Comparison of ENCODE assay signal across 20 cellular contexts in genomic region chr3:20450611-20451010, GRCh38.
DNase-seq lines count a peak whose midpoint lies in the region; ATAC-seq, FAIRE-seq and TF ChIP-seq lines count a peak whose summit lies in the region.
"Had no signal": no experiment of that assay in that cellular context is flagged by ENCODE, and none has a peak within 500 bp of the region (broad histone marks: within the 10 kb centered on the region; RNA-seq: fewer than 3 reads in every experiment).

No MANE protein-coding gene starts in this region.

- H3K27ac ChIP-seq in A549, result no peak overlapping the region
- no peak overlapping the region for H3K27ac ChIP-seq in IMR-90 (ENCODE audit: insufficient read depth, low read length)
- H3K27ac ChIP-seq in H1 (ENCODE audit: low read depth, low read length), result no peak overlapping the region
- H3K27ac ChIP-seq: BLaER1 treated with 17β-estradiol and CSF1 and Interleukin-3, amounts not matched to agents 10 nM and 100 nM; C4-2B had no signal

- CTCF ChIA-PET in A549 (lab: Yijun Ruan, JAX) (no interaction called here), IMR-90 (lab: Yijun Ruan, JAX) (no interaction called here), H1 (lab: Charles Lee; ENCODE audit: partially characterized antibody) (no interaction called here)

- intact Hi-C loops in IMR-90 (cut with micrococcal nuclease), result no loop called here

- no peaks in the 10 kb centered on the region for H3K9me1 ChIP-seq in IMR-90 (ENCODE audit: insufficient read depth, low read length)

- no peak overlapping the region for H2AK9ac ChIP-seq in IMR-90 (replicated peaks; ENCODE audit: low read depth, low read length, poor library complexity)

- H3K14ac ChIP-seq in IMR-90 (replicated peaks; ENCODE audit: low read depth, low read length) (no peak overlapping the region), H1 (ENCODE audit: insufficient read length) (no peak overlapping the region)

- FAIRE-seq in A549 (lab: Jason Lieb, UNC), result no peak
- no peak for FAIRE-seq in H1 (lab: Jason Lieb, UNC)
- FAIRE-seq in islet of Langerhans (lab: Jason Lieb, UNC), result peak; percentile 56
- FAIRE-seq: D721Med, GM12891, GM19239 had no signal

- no peak overlapping the region for H3K4me2 ChIP-seq in A549
- no peak overlapping the region for H3K4me2 ChIP-seq in IMR-90 (ENCODE audit: low read depth, low read length)
- no peak overlapping the region for H3K4me2 ChIP-seq in H1 (ENCODE audit: insufficient read depth in 1 of 2, low read depth in 2 of 2, low read length in 2 of 2)
- H3K4me2 ChIP-seq: BLaER1 treated with 17β-estradiol and CSF1 and Interleukin-3, amounts not matched to agents 10 nM and 100 nM had no signal

- H2AK5ac ChIP-seq in IMR-90 (ENCODE audit: low read depth, low read length) (no peak overlapping the region), H1 (ENCODE audit: low read depth, low read length) (no peak overlapping the region)

- H4K5ac ChIP-seq in IMR-90 (ENCODE audit: low read depth, low read length) (no peak overlapping the region), H1 (ENCODE audit: insufficient read length, low read depth, low read length) (no peak overlapping the region)

- TF ChIP-seq EP300 in A549 (IDR thresholded peaks at IDR 0.05) (no peak), H1 (IDR thresholded peaks at IDR 0.05; ENCODE audit: borderline replicate concordance in 1 of 2, low read depth in 2 of 2, low read length in 2 of 2) (no peak)

- H4K91ac ChIP-seq in IMR-90 (ENCODE audit: insufficient read depth, low read depth, low read length) (no peak overlapping the region), H1 (replicated peaks; ENCODE audit: insufficient read length, low read length) (no peak overlapping the region)

- H2BK15ac ChIP-seq in IMR-90 (ENCODE audit: low read depth, low read length) (no peak overlapping the region), H1 (ENCODE audit: low read length) (no peak overlapping the region)

- H2BK20ac ChIP-seq in IMR-90 (ENCODE audit: low read depth, low read length) (no peak overlapping the region), H1 (ENCODE audit: low read length) (no peak overlapping the region)

- H3K9ac ChIP-seq in IMR-90 (ENCODE audit: low read depth, low read length) (no peak overlapping the region), H1 (replicated peaks in 1 of 4; ENCODE audit: extremely low read depth in 1 of 4, low read depth in 3 of 4, low read length in 3 of 4) (no peak overlapping the region)
- H3K9ac ChIP-seq: BLaER1 treated with 17β-estradiol and CSF1 and Interleukin-3, amounts not matched to agents 10 nM and 100 nM had no signal

- H2BK5ac ChIP-seq in IMR-90 (ENCODE audit: low read depth, low read length, poor library complexity, severe bottlenecking), result no peak overlapping the region
- no peak overlapping the region for H2BK5ac ChIP-seq in H1 (ENCODE audit: low read depth, low read length)

- TF ChIP-seq CTCF in A549 (IDR thresholded peaks at IDR 0.05) (no peak), IMR-90 (conservative IDR thresholded peaks at IDR 0.05; ENCODE audit: low read depth, low read length) (no peak), H1 (IDR thresholded peaks at IDR 0.05; ENCODE audit: control extremely low read depth in 1 of 3, insufficient read depth in 1 of 3, low read depth in 1 of 3, low read length in 3 of 3) (no peak)

- TF ChIP-seq RAD21 in A549 (conservative IDR thresholded peaks at IDR 0.05 in 1 of 2, IDR thresholded peaks at IDR 0.05 in 1 of 2) (no peak), IMR-90 (IDR thresholded peaks at IDR 0.05; ENCODE audit: low read length) (no peak), H1 (IDR thresholded peaks at IDR 0.05 in 1 of 2, conservative IDR thresholded peaks at IDR 0.05 in 1 of 2; ENCODE audit: low read depth in 2 of 2, low read length in 2 of 2) (no peak)

- H3K18ac ChIP-seq in IMR-90 (ENCODE audit: low read depth, low read length) (no peak overlapping the region), H1 (ENCODE audit: extremely low read depth, low read length) (no peak overlapping the region)

- DNase-seq in A549 (ENCODE audit: low read depth in 1 of 2, low spot score in 1 of 2) (no peak), IMR-90 (no peak), H1 (ENCODE audit: low read depth in 1 of 2, low spot score in 2 of 2) (no peak), NCI-H446 treated with DMSO at 0.1 percent for 48 hours (lab: John Stamatoyannopoulos, UW) (no peak), NCI-H146 treated with DMSO at 0.1 percent for 48 hours (lab: John Stamatoyannopoulos, UW; ENCODE audit: unreplicated experiment) (no peak)
- no peak for DNase-seq in stimulated activated naive CD4-positive, alpha-beta T cell treated with Interleukin-2 at 50 U/mL for 16 hours (lab: John Stamatoyannopoulos, UW)
- DNase-seq: 8988T; AML-193; Caco-2; Calu3; CD4-positive, alpha-beta T cell; CD8-positive, alpha-beta T cell; DMS79 treated with DMSO at 0.1 percent for 48 hours; GF-D8 had no signal

- H3K27me3 ChIP-seq in IMR-90 (ENCODE audit: control insufficient read depth, insufficient read depth, low read length), result no peaks in the 10 kb centered on the region
- no peaks in the 10 kb centered on the region for H3K27me3 ChIP-seq in H1 (replicated peaks in 1 of 4; ENCODE audit: control insufficient read depth in 3 of 4, extremely low read depth in 1 of 4, insufficient read depth in 3 of 4, low read length in 3 of 4)
- H3K27me3 ChIP-seq: BLaER1 treated with 17β-estradiol and CSF1 and Interleukin-3, amounts not matched to agents 10 nM and 100 nM had no signal

- dilution Hi-C loops in IMR-90 (cut with HindIII; ENCODE audit: low sequenced_read_pairs, unreplicated experiment), result no loop called here

- H3K56ac ChIP-seq in IMR-90 (ENCODE audit: extremely low read depth, insufficient read depth, low read length) (no peak overlapping the region), H1 (replicated peaks; ENCODE audit: insufficient read length, low read depth, low read length) (no peak overlapping the region)

- H3K36me3 ChIP-seq in IMR-90 (ENCODE audit: control insufficient read depth, insufficient read depth, low read length), result no peaks in the 10 kb centered on the region
- no peaks in the 10 kb centered on the region; a peak in 1 of 8 replicates for H3K36me3 ChIP-seq in H1 (ENCODE audit: control insufficient read depth in 2 of 4, insufficient read depth in 4 of 4, low read length in 3 of 4)
- H3K36me3 ChIP-seq: BLaER1 treated with 17β-estradiol and CSF1 and Interleukin-3, amounts not matched to agents 10 nM and 100 nM had no signal

- H2BK120ac ChIP-seq in IMR-90 (ENCODE audit: low read depth, low read length) (no peak overlapping the region), H1 (replicated peaks; ENCODE audit: low read depth, low read length) (no peak overlapping the region)

- H3K9me3 ChIP-seq in A549 (no peaks in the 10 kb centered on the region), IMR-90 (ENCODE audit: control insufficient read depth, insufficient read depth, low read length) (peaks cover 5% of the 10 kb centered on the region; the same call in 1 of the 2 replicates), H1 (ENCODE audit: insufficient read depth in 2 of 2, low read depth in 1 of 2, low read length in 1 of 2) (peaks cover 14 to 34% of the 10 kb centered on the region in 2 experiments)
- H3K9me3 ChIP-seq: Caco-2 had no signal

- ATAC-seq in A549 (no peak), IMR-90 (ENCODE audit: low read depth) (no peak)
- ATAC-seq: CD8-positive, alpha-beta T cell had no signal

- H3K4ac ChIP-seq in IMR-90 (ENCODE audit: low read depth, low read length) (no peak overlapping the region), H1 (replicated peaks; ENCODE audit: insufficient read length, low read depth, low read length) (no peak overlapping the region)

- TF ChIP-seq POLR2A in A549 (IDR thresholded peaks at IDR 0.05; ENCODE audit: low read length), result no peak
- TF ChIP-seq POLR2A in IMR-90 (IDR thresholded peaks at IDR 0.05; ENCODE audit: low read depth, low read length), result no peak
- TF ChIP-seq POLR2A in H1 (IDR thresholded peaks at IDR 0.05; ENCODE audit: control extremely low read depth in 1 of 2, low read depth in 2 of 2, low read length in 2 of 2), result no peak

- in situ Hi-C loops in IMR-90 (cut with MboI; ENCODE audit: low sequenced_read_pairs), result no loop called here

- H4K8ac ChIP-seq in IMR-90 (ENCODE audit: low read depth in 2 of 2, low read length in 2 of 2) (no peak overlapping the region), H1 (ENCODE audit: extremely low read depth, insufficient read depth, low read length) (no peak overlapping the region)

- H3K23ac ChIP-seq in IMR-90 (ENCODE audit: low read depth, low read length) (no peak overlapping the region), H1 (ENCODE audit: insufficient read length) (no peak overlapping the region)

- H4K20me1 ChIP-seq in IMR-90 (ENCODE audit: insufficient read depth, low read length), result no peaks in the 10 kb centered on the region
- no peaks in the 10 kb centered on the region for H4K20me1 ChIP-seq in H1 (replicated peaks in 1 of 2; ENCODE audit: control insufficient read depth in 1 of 2, insufficient read depth in 2 of 2, low read length in 2 of 2)
- H4K20me1 ChIP-seq: BLaER1 treated with 17β-estradiol and CSF1 and Interleukin-3, amounts not matched to agents 10 nM and 100 nM had no signal

- no TSS peak for BruUV-seq in IMR-90 (replicated peaks; lab: Mats Ljungman, UMichigan)

- H3K4me1 ChIP-seq in A549, result no peaks in the 10 kb centered on the region
- H3K4me1 ChIP-seq in IMR-90 (ENCODE audit: control insufficient read depth, insufficient read depth, low read length), result no peaks in the 10 kb centered on the region
- H3K4me1 ChIP-seq in H1 (replicated peaks in 1 of 4; ENCODE audit: control insufficient read depth in 3 of 4, insufficient read depth in 4 of 4, low read length in 3 of 4), result no peaks in the 10 kb centered on the region
- H3K4me1 ChIP-seq: BLaER1 treated with 17β-estradiol and CSF1 and Interleukin-3, amounts not matched to agents 10 nM and 100 nM; Caco-2 had no signal

- H3K79me1 ChIP-seq in IMR-90 (ENCODE audit: low read depth in 1 of 2, low read length in 2 of 2) (no peaks in the 10 kb centered on the region), H1 (ENCODE audit: low read depth, low read length) (no peaks in the 10 kb centered on the region)

- H3K4me3 ChIP-seq in A549 (no peak overlapping the region), IMR-90 (ENCODE audit: insufficient read depth, low read depth, low read length) (no peak overlapping the region), H1 (ENCODE audit: extremely low read depth in 1 of 4, insufficient read depth in 2 of 4, low read depth in 3 of 4, low read length in 4 of 4) (no peak overlapping the region)
- H3K4me3 ChIP-seq: BLaER1 treated with 17β-estradiol and CSF1 and Interleukin-3, amounts not matched to agents 10 nM and 100 nM had no signal

- 24% methylated on average over 1 of the region's 1 CpG for WGBS in A549 (ENCODE audit: missing lambda C conversion rate)
- no CpG with 5 or more reads among the region's 1 CpG for WGBS in IMR-90 (ENCODE audit: extremely low coverage in 2 of 2, insufficient read length in 1 of 2), 2 experiments
- 92% methylated on average over 1 of the region's 1 CpG; no CpG with 5 or more reads in 1 of the 2 experiments for WGBS in H1 (ENCODE audit: extremely low coverage in 1 of 2, insufficient coverage in 1 of 2, insufficient read length in 1 of 2, insufficient replicate concordance in 2 of 2, low coverage in 1 of 2, low lambda C conversion rate in 2 of 2, missing lambda C conversion rate in 1 of 2), 2 experiments

- no peaks in the 10 kb centered on the region for H3K79me2 ChIP-seq in H1 (ENCODE audit: control insufficient read depth in 1 of 2, insufficient read depth in 2 of 2, low read length in 2 of 2)

- H2BK12ac ChIP-seq in H1 (ENCODE audit: low read depth, low read length), result no peak overlapping the region

- POLR2A ChIA-PET in A549 (lab: Yijun Ruan, JAX), result no interaction called here
- POLR2A ChIA-PET in IMR-90 (lab: Charles Lee; ENCODE audit: unreplicated experiment), result no interaction called here
- POLR2A ChIA-PET in H1 (lab: Charles Lee; ENCODE audit: partially characterized antibody), result no interaction called here

- H2AFZ ChIP-seq in IMR-90 (replicated peaks; ENCODE audit: low read length, poor library complexity), result no peak overlapping the region
- no peak overlapping the region for H2AFZ ChIP-seq in H1 (ENCODE audit: low read length)

- H3K23me2 ChIP-seq in H1 (ENCODE audit: low read depth, low read length), result no peaks in the 10 kb centered on the region

Comparison
In these comparisons a context has a peak if more than half of its experiments do, and no peak if none do; other contexts are left out.
1. Of the 18 proteins assayed by ChIP-seq in both H1 and A549: peak only in H1: none; only in A549: none; in both: MAFK; in neither: 17.